7 cellular contexts compared by ENCODE assay signal in genomic region chr19:14777645-14778044, GRCh38. TPM values are rescaled to one million over a fixed set of nuclear protein-coding genes. Genes with fewer than 3 reads are reported as not detected.
"Had no signal": no experiment of that assay in that cellular context is flagged by ENCODE, and none has a peak within 500 bp of the region (broad histone marks: within the 10 kb centered on the region; RNA-seq: fewer than 3 reads in every experiment).

No MANE protein-coding gene starts in this region.

RNA-seq across cellular contexts. Expression of gene ADGRE2, which starts 0.7 kb away (rescaled TPM):
- total RNA-seq: GM23248, HT1080 had no signal
- polyA plus RNA-seq: HepG2 had no signal

RNA-seq across cellular contexts. Expression of gene OR7A5, which starts 57.3 kb away (rescaled TPM):
- total RNA-seq: GM23248, H1, H9, HepG2, HFFc6, HT1080 had no signal
- polyA plus RNA-seq: GM23248, H1, HepG2, IgD-negative memory B cell had no signal

RNA-seq across cellular contexts. Expression of gene OR7C1, which starts 57.3 kb away (rescaled TPM):
- total RNA-seq: GM23248, H1, H9, HepG2, HFFc6, HT1080 had no signal
- polyA plus RNA-seq: GM23248, H1, HepG2, IgD-negative memory B cell had no signal
